ENCODE assay signal across 19 cellular contexts in genomic region chr6:139082370-139082769, GRCh38. TPM values are rescaled to one million over a fixed set of nuclear protein-coding genes. Genes with fewer than 3 reads are reported as not detected.
DNase-seq lines count a peak whose midpoint lies in the region; ATAC-seq, FAIRE-seq and TF ChIP-seq lines count a peak whose summit lies in the region.
"Had no signal": no experiment of that assay in that cellular context is flagged by ENCODE, and none has a peak within 500 bp of the region (broad histone marks: within the 10 kb centered on the region; RNA-seq: fewer than 3 reads in every experiment).

No MANE protein-coding gene starts in this region.

- CTCF ChIA-PET in H1 (lab: Charles Lee; ENCODE audit: partially characterized antibody): interaction anchor here (0.6 kb wide), 1 partner anchor 52 kb away, joined by 3 read pairs; no protein-coding TSS in a partner anchor
- CTCF ChIA-PET in naive thymus-derived CD4-positive, alpha-beta T cell (lab: Charles Lee): no interaction called here

- H4K12ac ChIP-seq in trophoblast cell (ENCODE audit: low read depth, low read length): no peak overlapping the region

- H3K14ac ChIP-seq in H1 (ENCODE audit: insufficient read length) (no peak overlapping the region), trophoblast cell (ENCODE audit: low read length) (no peak overlapping the region)

- no peak overlapping the region for H3K4me3 Mint-ChIP-seq in T-helper 17 cell
- no peak overlapping the region for H3K4me3 Mint-ChIP-seq in naive thymus-derived CD4-positive, alpha-beta T cell
- no peak overlapping the region for H3K4me3 Mint-ChIP-seq in T-helper 2 cell treated with Interferon-gamma antibody and Interleukin-4, amounts not matched to agents 5 μg/mL and 100 μg/mL, for 36 hours
- H3K4me3 Mint-ChIP-seq: B cell; CD4-positive, alpha-beta memory T cell had no signal

- TF ChIP-seq EP300 in H1 (IDR thresholded peaks at IDR 0.05; ENCODE audit: borderline replicate concordance in 1 of 2, low read depth in 2 of 2, low read length in 2 of 2): no peak

- no peak overlapping the region for H4K5ac ChIP-seq in H1 (ENCODE audit: insufficient read length, low read depth, low read length)

- POLR2A ChIA-PET in H1 (lab: Charles Lee; ENCODE audit: partially characterized antibody): no interaction called here
- POLR2A ChIA-PET in naive thymus-derived CD4-positive, alpha-beta T cell (lab: Charles Lee): no interaction called here

- H3K36me3 ChIP-seq in H1 (ENCODE audit: control insufficient read depth in 2 of 4, insufficient read depth in 4 of 4, low read length in 3 of 4) (no peaks in the 10 kb centered on the region), aorta (ENCODE audit: control insufficient read depth in 1 of 2, insufficient read depth in 2 of 2, low read length in 1 of 2) (no peaks in the 10 kb centered on the region), trophoblast cell (ENCODE audit: control insufficient read depth in 1 of 2, insufficient read depth in 2 of 2, low read length in 2 of 2) (no peaks in the 10 kb centered on the region)
- no peaks in the 10 kb centered on the region for H3K36me3 ChIP-seq in naive thymus-derived CD4-positive, alpha-beta T cell (ENCODE audit: control insufficient read depth in 2 of 3, insufficient read depth in 3 of 3, low read length in 3 of 3)
- H3K36me3 ChIP-seq: HAP-1 had no signal

- no peak for FAIRE-seq in H1 (lab: Jason Lieb, UNC)
- FAIRE-seq: A204.1, D721Med, G401.6, GM12891 had no signal

- H3K9me3 ChIP-seq in T-helper 17 cell (ENCODE audit: control insufficient read depth, low read length, poor library complexity, severe bottlenecking) (no peaks in the 10 kb centered on the region), H1 (ENCODE audit: insufficient read depth in 2 of 2, low read depth in 1 of 2, low read length in 1 of 2) (no peaks in the 10 kb centered on the region), aorta (ENCODE audit: control insufficient read depth, low read length) (no peaks in the 10 kb centered on the region), trophoblast cell (ENCODE audit: insufficient read depth, low read depth, low read length) (no peaks in the 10 kb centered on the region)
- H3K9me3 ChIP-seq in naive thymus-derived CD4-positive, alpha-beta T cell (ENCODE audit: control insufficient read depth in 2 of 3, low read length in 3 of 3): no peaks in the 10 kb centered on the region
- H3K9me3 ChIP-seq: HAP-1 had no signal

- no peaks in the 10 kb centered on the region for H3K27me3 ChIP-seq in H1 (replicated peaks in 1 of 4; ENCODE audit: control insufficient read depth in 3 of 4, extremely low read depth in 1 of 4, insufficient read depth in 3 of 4, low read length in 3 of 4)
- no peaks in the 10 kb centered on the region for H3K27me3 ChIP-seq in aorta (ENCODE audit: control insufficient read depth in 1 of 2, insufficient read depth in 2 of 2, low read length in 1 of 2)
- no peaks in the 10 kb centered on the region for H3K27me3 ChIP-seq in naive thymus-derived CD4-positive, alpha-beta T cell (ENCODE audit: control insufficient read depth in 2 of 2, insufficient read depth in 2 of 2, low read length in 2 of 2)
- no peaks in the 10 kb centered on the region for H3K27me3 ChIP-seq in trophoblast cell (ENCODE audit: insufficient read depth, low read length)

- no peaks in the 10 kb centered on the region for H3K27me3 Mint-ChIP-seq in T-helper 17 cell
- H3K27me3 Mint-ChIP-seq in naive thymus-derived CD4-positive, alpha-beta T cell: peaks cover 0 to under 1% (median 0%) of the 10 kb centered on the region in 5 donors
- H3K27me3 Mint-ChIP-seq in T-helper 2 cell treated with Interferon-gamma antibody and Interleukin-4, amounts not matched to agents 5 μg/mL and 100 μg/mL, for 36 hours (ENCODE audit: low read depth): peaks cover 6% of the 10 kb centered on the region
- H3K27me3 Mint-ChIP-seq: B cell; CD4-positive, alpha-beta memory T cell had no signal

- H3K79me2 ChIP-seq in H1 (ENCODE audit: control insufficient read depth in 1 of 2, insufficient read depth in 2 of 2, low read length in 2 of 2) (no peaks in the 10 kb centered on the region), trophoblast cell (ENCODE audit: control insufficient read depth, insufficient read depth, low read length, poor library complexity) (no peaks in the 10 kb centered on the region)

- no peak for TF ChIP-seq RAD21 in H1 (IDR thresholded peaks at IDR 0.05 in 1 of 2, conservative IDR thresholded peaks at IDR 0.05 in 1 of 2; ENCODE audit: low read depth in 2 of 2, low read length in 2 of 2)

- H3K23me2 ChIP-seq in H1 (ENCODE audit: low read depth, low read length): no peaks in the 10 kb centered on the region

- H2BK12ac ChIP-seq in H1 (ENCODE audit: low read depth, low read length): no peak overlapping the region
- no peak overlapping the region for H2BK12ac ChIP-seq in trophoblast cell (ENCODE audit: low read length)

- H4K20me1 ChIP-seq in H1 (replicated peaks in 1 of 2; ENCODE audit: control insufficient read depth in 1 of 2, insufficient read depth in 2 of 2, low read length in 2 of 2): no peaks in the 10 kb centered on the region

- H2AFZ ChIP-seq in H1 (ENCODE audit: low read length): peak overlapping the region; percentile 13
- no peak overlapping the region for H2AFZ ChIP-seq in trophoblast cell (ENCODE audit: insufficient read depth, low read length, poor library complexity)

- no peak for TF ChIP-seq CTCF in H1 (IDR thresholded peaks at IDR 0.05; ENCODE audit: control extremely low read depth in 1 of 3, insufficient read depth in 1 of 3, low read depth in 1 of 3, low read length in 3 of 3)

- ATAC-seq in T-helper 17 cell (no peak), left ventricle myocardium superior (peak; percentile 50), aorta (ENCODE audit: low FRiP score) (no peak)
- no peak for ATAC-seq in naive thymus-derived CD4-positive, alpha-beta T cell

- H3K9me3 Mint-ChIP-seq in naive thymus-derived CD4-positive, alpha-beta T cell: peaks cover 0 to 8% (median 0%) of the 10 kb centered on the region in 11 donors
- no peaks in the 10 kb centered on the region for H3K9me3 Mint-ChIP-seq in T-helper 2 cell treated with Interferon-gamma antibody and Interleukin-4, amounts not matched to agents 5 μg/mL and 100 μg/mL, for 36 hours

- no peak overlapping the region for H4K91ac ChIP-seq in H1 (replicated peaks; ENCODE audit: insufficient read length, low read length)
- H4K91ac ChIP-seq in trophoblast cell (ENCODE audit: low read depth, low read length): no peak overlapping the region

- no peaks in the 10 kb centered on the region for H3K36me3 Mint-ChIP-seq in T-helper 17 cell (ENCODE audit: low read depth)
- H3K36me3 Mint-ChIP-seq in naive thymus-derived CD4-positive, alpha-beta T cell: peaks cover 0 to 3% (median 0%) of the 10 kb centered on the region in 5 donors
- H3K36me3 Mint-ChIP-seq in T-helper 2 cell treated with Interferon-gamma antibody and Interleukin-4, amounts not matched to agents 5 μg/mL and 100 μg/mL, for 36 hours (ENCODE audit: low read depth): no peaks in the 10 kb centered on the region
- H3K36me3 Mint-ChIP-seq: CD4-positive, alpha-beta memory T cell had no signal

- no peak overlapping the region for H3K18ac ChIP-seq in H1 (ENCODE audit: extremely low read depth, low read length)
- H3K18ac ChIP-seq in trophoblast cell (ENCODE audit: low read length): no peak overlapping the region

- H2BK120ac ChIP-seq in H1 (replicated peaks; ENCODE audit: low read depth, low read length): no peak overlapping the region
- no peak overlapping the region for H2BK120ac ChIP-seq in trophoblast cell (ENCODE audit: insufficient read depth, low read length, poor library complexity)

- H3K27ac ChIP-seq in H1 (ENCODE audit: low read depth, low read length) (no peak overlapping the region), aorta (ENCODE audit: low read depth in 1 of 2, low read length in 2 of 2) (peak overlapping the region; percentile 67 to 76), trophoblast cell (ENCODE audit: low read depth, low read length) (no peak overlapping the region)
- H3K27ac ChIP-seq in naive thymus-derived CD4-positive, alpha-beta T cell (ENCODE audit: low read depth, low read length): no peak overlapping the region

- WGBS in H1 (ENCODE audit: extremely low coverage in 1 of 2, insufficient coverage in 1 of 2, insufficient read length in 1 of 2, insufficient replicate concordance in 2 of 2, low coverage in 1 of 2, low lambda C conversion rate in 2 of 2, missing lambda C conversion rate in 1 of 2), 2 experiments: 87% methylated on average over 5 of the region's 5 CpGs; no CpG with 5 or more reads in 1 of the 2 experiments
- 35 to 51% methylated on average over 5 of the region's 5 CpGs for WGBS in aorta, 2 donors
- WGBS in trophoblast cell (ENCODE audit: extremely low coverage, insufficient coverage, insufficient read length): no CpG with 5 or more reads among the region's 5 CpGs

- H3K27ac Mint-ChIP-seq in T-helper 17 cell: peak overlapping the region; percentile 37
- no peak overlapping the region for H3K27ac Mint-ChIP-seq in naive thymus-derived CD4-positive, alpha-beta T cell
- no peak overlapping the region for H3K27ac Mint-ChIP-seq in T-helper 2 cell treated with Interferon-gamma antibody and Interleukin-4, amounts not matched to agents 5 μg/mL and 100 μg/mL, for 36 hours
- H3K27ac Mint-ChIP-seq: B cell had no signal

- H3K56ac ChIP-seq in H1 (replicated peaks; ENCODE audit: insufficient read length, low read depth, low read length): no peak overlapping the region

- no peak overlapping the region for H3K9ac ChIP-seq in H1 (replicated peaks in 1 of 4; ENCODE audit: extremely low read depth in 1 of 4, low read depth in 3 of 4, low read length in 3 of 4)
- no peak overlapping the region for H3K9ac ChIP-seq in trophoblast cell (ENCODE audit: low read length)

- H3K4me3 ChIP-seq in H1 (ENCODE audit: extremely low read depth in 1 of 4, insufficient read depth in 2 of 4, low read depth in 3 of 4, low read length in 4 of 4) (no peak overlapping the region), aorta (ENCODE audit: low read length in 2 of 2) (no peak overlapping the region), trophoblast cell (ENCODE audit: low read depth, low read length) (no peak overlapping the region)
- H3K4me3 ChIP-seq in naive thymus-derived CD4-positive, alpha-beta T cell (ENCODE audit: low read length): no peak overlapping the region
- H3K4me3 ChIP-seq: HAP-1 had no signal

- H4K8ac ChIP-seq in H1 (ENCODE audit: extremely low read depth, insufficient read depth, low read length) (no peak overlapping the region), trophoblast cell (ENCODE audit: low read depth, low read length) (no peak overlapping the region)

- TF ChIP-seq POLR2A in H1 (IDR thresholded peaks at IDR 0.05; ENCODE audit: control extremely low read depth in 1 of 2, low read depth in 2 of 2, low read length in 2 of 2): no peak

- no peak overlapping the region for H2BK5ac ChIP-seq in H1 (ENCODE audit: low read depth, low read length)
- no peak overlapping the region for H2BK5ac ChIP-seq in trophoblast cell (ENCODE audit: low read depth, low read length, poor library complexity)

- H3K4me2 ChIP-seq in H1 (ENCODE audit: insufficient read depth in 1 of 2, low read depth in 2 of 2, low read length in 2 of 2) (no peak overlapping the region), trophoblast cell (ENCODE audit: low read length) (no peak overlapping the region)

- H2BK15ac ChIP-seq in H1 (ENCODE audit: low read length): no peak overlapping the region

- no peak overlapping the region for H2BK20ac ChIP-seq in H1 (ENCODE audit: low read length)

- H3K4ac ChIP-seq in H1 (replicated peaks; ENCODE audit: insufficient read length, low read depth, low read length) (no peak overlapping the region), trophoblast cell (ENCODE audit: low read depth, low read length) (no peak overlapping the region)

- no peaks in the 10 kb centered on the region for H3K79me1 ChIP-seq in H1 (ENCODE audit: low read depth, low read length)
- no peaks in the 10 kb centered on the region for H3K79me1 ChIP-seq in trophoblast cell (ENCODE audit: low read length)

- H2AK5ac ChIP-seq in H1 (ENCODE audit: low read depth, low read length) (no peak overlapping the region), trophoblast cell (ENCODE audit: low read length) (no peak overlapping the region)

- no peak overlapping the region for H3K23ac ChIP-seq in H1 (ENCODE audit: insufficient read length)
- H3K23ac ChIP-seq in trophoblast cell (ENCODE audit: low read length): no peak overlapping the region

- peaks cover 5% of the 10 kb centered on the region for H3K4me1 Mint-ChIP-seq in T-helper 17 cell
- peaks cover 0 to 11% (median 8%) of the 10 kb centered on the region in 7 donors for H3K4me1 Mint-ChIP-seq in naive thymus-derived CD4-positive, alpha-beta T cell
- no peaks in the 10 kb centered on the region for H3K4me1 Mint-ChIP-seq in T-helper 2 cell treated with Interferon-gamma antibody and Interleukin-4, amounts not matched to agents 5 μg/mL and 100 μg/mL, for 36 hours (ENCODE audit: low read depth)
- H3K4me1 Mint-ChIP-seq: B cell had no signal

- DNase-seq in T-helper 17 cell (no peak), H1 (ENCODE audit: low read depth in 1 of 2, low spot score in 2 of 2) (no peak), left ventricle myocardium superior (no peak), aorta (no peak), trophoblast cell (no peak)
- DNase-seq in naive thymus-derived CD4-positive, alpha-beta T cell: no peak
- no peak for DNase-seq in T-helper 2 cell treated with Interferon-gamma antibody and Interleukin-4, amounts not matched to agents 5 μg/mL and 100 μg/mL, for 36 hours (ENCODE audit: low spot score)
- DNase-seq: C1 segment of cervical spinal cord; CD4-positive, alpha-beta memory T cell; DMS153; DMS79 treated with DMSO at 0.1 percent for 48 hours; EL; GOT3 had no signal

- no peaks in the 10 kb centered on the region for H3K4me1 ChIP-seq in H1 (replicated peaks in 1 of 4; ENCODE audit: control insufficient read depth in 3 of 4, insufficient read depth in 4 of 4, low read length in 3 of 4)
- peaks cover 0 to 8% of the 10 kb centered on the region in 2 donors for H3K4me1 ChIP-seq in aorta (ENCODE audit: control insufficient read depth in 1 of 2, insufficient read depth in 2 of 2, low read length in 2 of 2)
- H3K4me1 ChIP-seq in naive thymus-derived CD4-positive, alpha-beta T cell (ENCODE audit: control insufficient read depth in 2 of 2, insufficient read depth in 2 of 2, low read length in 2 of 2): no peaks in the 10 kb centered on the region
- H3K4me1 ChIP-seq in trophoblast cell (ENCODE audit: control insufficient read depth in 1 of 2, insufficient read depth in 2 of 2, low read length in 2 of 2): peaks cover 0 to 4% of the 10 kb centered on the region in 2 experiments
- H3K4me1 ChIP-seq: HAP-1 had no signal

- intact Hi-C loops in left ventricle myocardium superior (cut with micrococcal nuclease) (no loop called here), aorta (cut with DNase I) (no loop called here)
- intact Hi-C loops in naive thymus-derived CD4-positive, alpha-beta T cell (cut with micrococcal nuclease): loop anchor here in 1 of 2 donors (5.0 kb wide), 1 partner anchor 35 kb away; no protein-coding TSS in a partner anchor

RNA-seq across cellular contexts. Expression of gene HECA, which starts 52.5 kb away (rescaled TPM):
- total RNA-seq in T-helper 17 cell (100 to 1,000 TPM; 172 to 197 TPM), left ventricle myocardium superior (63.3 TPM), aorta (10 to 100 TPM; 47.4 to 53.2 TPM)
- 8.9 and 9.2 TPM in 2 replicates for total RNA-seq in H1 (2021; fragmentation: NEBNext Ultra II Directional; extraction: Animal tissue kit (Norgen Biotek cat#: 25700))
- polyA plus RNA-seq in H1 (2011; rRNA removed) (2.4 TPM in 2 replicates), aorta (10 to 100 TPM; 12.4 to 28.7 TPM)
- 3.8 TPM for polyA plus RNA-seq in H1 (2011; cell fraction: cytosol; rRNA removed)
- 2.1 TPM for polyA plus RNA-seq in H1 (2011; cell fraction: nucleus; rRNA removed)
- polyA plus RNA-seq in H1 (2012, experiment 1 of 2): 2.3 to 4.5 TPM (median 3.1 TPM) in 4 replicates
- polyA plus RNA-seq in H1 (2012, experiment 2 of 2): 0.38 TPM
- polyA plus RNA-seq in H1 (2013, experiment 1 of 2): 3.3 TPM
- 3.3 TPM for polyA plus RNA-seq in H1 (2013, experiment 2 of 2)
- polyA minus RNA-seq in H1 (2011; rRNA and poly(A)+ RNA removed): 7.5 and 8.2 TPM in 2 replicates
- polyA minus RNA-seq in H1 (2011; cell fraction: cytosol; rRNA and poly(A)+ RNA removed): 6.4 TPM
- 7.3 TPM for polyA minus RNA-seq in H1 (2011; cell fraction: nucleus; rRNA and poly(A)+ RNA removed)
- 100 to 1,000 TPM in 3 of 5 experiments, 10 to 100 TPM in 2; 54.1 to 145 (median 130) TPM for total RNA-seq in naive thymus-derived CD4-positive, alpha-beta T cell
- polyA plus RNA-seq in naive thymus-derived CD4-positive, alpha-beta T cell: 1 to 10 TPM; 5.5 to 6.3 TPM
- polyA plus RNA-seq in trophoblast cell (2013): 16.9 and 17.2 TPM in 2 replicates

RNA-seq across cellular contexts. Expression of gene ABRACL, which starts 53.8 kb away (rescaled TPM):
- total RNA-seq in T-helper 17 cell (10 to 100 TPM; 46.0 to 64.4 TPM), left ventricle myocardium superior (7.1 TPM), aorta (10 to 100 TPM; 16.4 to 18.6 TPM)
- 167 and 172 TPM in 2 replicates for total RNA-seq in H1 (2021; fragmentation: NEBNext Ultra II Directional; extraction: Animal tissue kit (Norgen Biotek cat#: 25700))
- polyA plus RNA-seq in H1 (2011; rRNA removed) (66.9 and 103 TPM in 2 replicates), aorta (10 to 100 TPM; 17.9 to 88.4 TPM)
- 134 TPM for polyA plus RNA-seq in H1 (2011; cell fraction: cytosol; rRNA removed)
- polyA plus RNA-seq in H1 (2011; cell fraction: nucleus; rRNA removed): 24.8 TPM
- 121 to 224 TPM (median 145 TPM) in 4 replicates for polyA plus RNA-seq in H1 (2012, experiment 1 of 2)
- polyA plus RNA-seq in H1 (2012, experiment 2 of 2): 141 TPM
- 216 TPM for polyA plus RNA-seq in H1 (2013, experiment 1 of 2)
- polyA plus RNA-seq in H1 (2013, experiment 2 of 2): 233 TPM
- 19.2 and 25.2 TPM in 2 replicates for polyA minus RNA-seq in H1 (2011; rRNA and poly(A)+ RNA removed)
- polyA minus RNA-seq in H1 (2011; cell fraction: cytosol; rRNA and poly(A)+ RNA removed): 26.9 TPM
- polyA minus RNA-seq in H1 (2011; cell fraction: nucleus; rRNA and poly(A)+ RNA removed): 17.6 TPM
- total RNA-seq in naive thymus-derived CD4-positive, alpha-beta T cell: 100 to 1,000 TPM in 3 of 5 experiments, 10 to 100 TPM in 2; 39.5 to 137 (median 107) TPM
- polyA plus RNA-seq in naive thymus-derived CD4-positive, alpha-beta T cell: 100 to 1,000 TPM; 183 to 216 TPM
- 148 and 152 TPM in 2 replicates for polyA plus RNA-seq in trophoblast cell (2013)

Comparison
In these comparisons a context has a peak if more than half of its experiments do, and no peak if none do; other contexts are left out.
1. H3K27ac ChIP-seq: peak in aorta (2 of 2); none in H1 (single experiment), naive thymus-derived CD4-positive, alpha-beta T cell (single experiment) and trophoblast cell (single experiment).